10 cellular contexts compared by ENCODE assay signal in genomic region chr4:184424993-184425758, GRCh38. TPM values are rescaled to one million over a fixed set of nuclear protein-coding genes. Genes with fewer than 3 reads are reported as not detected.
DNase-seq lines count a peak whose midpoint lies in the region; ATAC-seq and TF ChIP-seq lines count a peak whose summit lies in the region.
"Had no signal": no experiment of that assay in that cellular context is flagged by ENCODE, and none has a peak within 500 bp of the region (broad histone marks: within the 10 kb centered on the region; RNA-seq: fewer than 3 reads in every experiment).

No MANE protein-coding gene starts in this region.

- H3K36me3 Mint-ChIP-seq in activated naive CD8-positive, alpha-beta T cell: peaks cover 24% of the 10 kb centered on the region

- no peak overlapping the region for H2AFZ ChIP-seq in smooth muscle cell (ENCODE audit: low read depth)

- intact Hi-C loops in right cardiac atrium (cut with DNase I): no loop called here

- peaks cover 62% of the 10 kb centered on the region for H4K20me1 ChIP-seq in smooth muscle cell (ENCODE audit: low read depth)

- H3K4me3 ChIP-seq in right cardiac atrium (ENCODE audit: low read length): no peak overlapping the region
- H3K4me3 ChIP-seq in smooth muscle cell: no peak overlapping the region
- H3K4me3 ChIP-seq: Peyer's patch had no signal

- peak overlapping the region; percentile 15 for H3K4me2 ChIP-seq in smooth muscle cell

- ATAC-seq in right cardiac atrium (peak; percentile 22 to 46), GM21447 (IDR thresholded peaks at IDR 0.05; ENCODE audit: unreplicated experiment) (no peak), HG03460 (IDR thresholded peaks at IDR 0.05; ENCODE audit: unreplicated experiment) (no peak), GM21423 (IDR thresholded peaks at IDR 0.05; ENCODE audit: unreplicated experiment) (no peak)

- H3K27ac ChIP-seq in right cardiac atrium (ENCODE audit: low read length) (no peak overlapping the region), smooth muscle cell (ENCODE audit: low read depth) (peak overlapping the region; percentile 21)

- H3K27me3 ChIP-seq in right cardiac atrium (ENCODE audit: control insufficient read depth, insufficient read depth) (no peaks in the 10 kb centered on the region), smooth muscle cell (ENCODE audit: low read depth) (no peaks in the 10 kb centered on the region)
- H3K27me3 ChIP-seq: Peyer's patch had no signal

- no peaks in the 10 kb centered on the region for H3K27me3 Mint-ChIP-seq in activated naive CD8-positive, alpha-beta T cell

- no peak for TF ChIP-seq CTCF in smooth muscle cell (IDR thresholded peaks at IDR 0.05; ENCODE audit: borderline replicate concordance, insufficient read depth, poor library complexity, severe bottlenecking)

- no peak overlapping the region for H3K9ac ChIP-seq in smooth muscle cell (ENCODE audit: low read depth)

- H3K9me3 Mint-ChIP-seq in activated naive CD8-positive, alpha-beta T cell (ENCODE audit: low read depth): peaks cover 4% of the 10 kb centered on the region

- peaks cover 61% of the 10 kb centered on the region for H3K4me1 Mint-ChIP-seq in activated naive CD8-positive, alpha-beta T cell (ENCODE audit: low read depth)

- peaks cover 6% of the 10 kb centered on the region for H3K4me1 ChIP-seq in right cardiac atrium (ENCODE audit: control insufficient read depth, insufficient read depth, low read length)
- no peaks in the 10 kb centered on the region for H3K4me1 ChIP-seq in smooth muscle cell (ENCODE audit: low read depth)
- H3K4me1 ChIP-seq: Caco-2 had no signal

- H3F3A ChIP-seq in smooth muscle cell (ENCODE audit: low read depth): no peaks in the 10 kb centered on the region

- DNase-seq in EH (ENCODE audit: low read depth) (peak; percentile 62), right cardiac atrium (peak in 1 of 3 donors; percentile 40), smooth muscle cell (lab: John Stamatoyannopoulos, UW; ENCODE audit: unreplicated experiment) (no peak), NCI-H2081 (lab: John Stamatoyannopoulos, UW) (no peak)
- DNase-seq: Caco-2, Peyer's patch had no signal

- H3K9me3 ChIP-seq in right cardiac atrium (ENCODE audit: control insufficient read depth, low read length): no peaks in the 10 kb centered on the region
- H3K9me3 ChIP-seq in smooth muscle cell (replicated peaks; ENCODE audit: low read depth): no peaks in the 10 kb centered on the region
- H3K9me3 ChIP-seq: Caco-2, Peyer's patch had no signal

- H3K27ac Mint-ChIP-seq in activated naive CD8-positive, alpha-beta T cell: peak overlapping the region; percentile 17

- no peak overlapping the region for H3K4me3 Mint-ChIP-seq in activated naive CD8-positive, alpha-beta T cell

- H3K36me3 ChIP-seq in smooth muscle cell (ENCODE audit: low read depth): no peaks in the 10 kb centered on the region

- WGBS in right cardiac atrium: 56% methylated on average over 17 of the region's 17 CpGs
- 90% methylated on average over 17 of the region's 17 CpGs for WGBS in smooth muscle cell (ENCODE audit: low lambda C conversion rate)

- peaks cover 14% of the 10 kb centered on the region for H3K79me2 ChIP-seq in smooth muscle cell (ENCODE audit: low read depth)

RNA-seq across cellular contexts. Expression of gene IRF2, which starts 49.2 kb away (rescaled TPM):
- 10 to 100 TPM; 19.6 to 39.3 (median 28.4) TPM for total RNA-seq in right cardiac atrium
- 16.8 TPM for polyA plus RNA-seq in right cardiac atrium
- total RNA-seq in smooth muscle cell: 18.4 and 21.6 TPM in 2 replicates
- polyA plus RNA-seq in smooth muscle cell: 6.6 and 10.2 TPM in 2 replicates

Comparison
In these comparisons a context has a peak if more than half of its experiments do, and no peak if none do; other contexts are left out.
1. ATAC-seq: peak in right cardiac atrium (2 of 2); none in GM21447 (single experiment), HG03460 (single experiment) and GM21423 (single experiment).